9 cellular contexts compared by ENCODE assay signal in the genomic region with DNA sequence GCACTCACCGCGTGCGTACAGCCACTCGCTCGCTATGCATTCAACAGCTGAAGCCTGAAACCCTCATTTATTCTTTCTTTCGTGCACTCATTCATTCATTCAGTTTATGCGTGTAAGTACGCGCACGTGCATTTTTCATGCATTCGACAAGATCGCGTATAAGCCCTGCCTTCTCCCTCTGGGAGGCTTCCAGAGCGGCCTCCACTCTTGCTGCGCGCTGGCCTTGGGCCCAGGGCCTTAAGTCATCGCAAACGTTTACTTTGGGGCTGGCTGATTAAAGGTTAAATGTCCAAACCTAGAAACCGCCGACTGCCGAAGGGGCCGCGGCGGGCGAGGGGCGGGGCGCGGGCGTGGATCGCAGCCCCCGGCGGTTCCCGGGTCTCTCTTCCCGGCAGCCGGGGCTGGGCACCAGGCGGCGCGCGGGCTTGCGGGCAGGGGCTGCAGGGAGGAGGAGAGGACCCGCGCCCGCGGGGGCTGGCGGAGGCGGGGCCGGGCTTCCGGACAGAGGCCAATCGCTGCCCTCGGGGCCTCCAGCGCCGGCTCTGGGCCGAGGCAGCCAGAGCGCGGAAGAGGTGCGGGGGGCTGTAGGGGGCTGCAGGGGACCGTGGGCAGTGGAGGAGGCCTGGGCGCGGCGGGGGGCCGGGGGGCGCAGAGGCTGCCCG. TPM values are rescaled to one million over a fixed set of nuclear protein-coding genes. Genes with fewer than 3 reads are reported as not detected.
DNase-seq lines count a peak whose midpoint lies in the region; ATAC-seq and TF ChIP-seq lines count a peak whose summit lies in the region.
"Had no signal": no experiment of that assay in that cellular context is flagged by ENCODE, and none has a peak within 500 bp of the region (broad histone marks: within the 10 kb centered on the region; RNA-seq: fewer than 3 reads in every experiment).

A gene (plus strand): TSS at position 527 of the 662 bp plus-strand sequence. CDS start 1,259 bp downstream, outside the sequence.

- H3K27me3 ChIP-seq in ascending aorta, result peaks cover 9% of the 10 kb centered on the region
- no peaks in the 10 kb centered on the region for H3K27me3 ChIP-seq in iPS-18a (ENCODE audit: control insufficient read depth, insufficient read depth, low read length)
- no peaks in the 10 kb centered on the region for H3K27me3 ChIP-seq in smooth muscle cell (ENCODE audit: low read depth)

- intact Hi-C loops in ascending aorta (cut with DNase I), result no loop called here

- H3K36me3 ChIP-seq in ascending aorta, result no peaks in the 10 kb centered on the region
- H3K36me3 ChIP-seq in iPS-18a (ENCODE audit: control insufficient read depth, low read depth, low read length), result peaks cover 5% of the 10 kb centered on the region
- H3K36me3 ChIP-seq in smooth muscle cell (ENCODE audit: low read depth), result no peaks in the 10 kb centered on the region

- H3K9me3 ChIP-seq in ascending aorta (no peaks in the 10 kb centered on the region), iPS-18a (ENCODE audit: control insufficient read depth, low read depth, low read length) (no peaks in the 10 kb centered on the region), smooth muscle cell (replicated peaks; ENCODE audit: low read depth) (no peaks in the 10 kb centered on the region)

- H3F3A ChIP-seq in smooth muscle cell (ENCODE audit: low read depth), result peaks cover 11% of the 10 kb centered on the region

- CTCF ChIA-PET in HEK293T (lab: Yijun Ruan, JAX), result no interaction called here

- H3K27ac ChIP-seq in ascending aorta (no peak within 1 kb of the TSS), iPS-18a (ENCODE audit: low read length) (no peak within 1 kb of the TSS), smooth muscle cell (ENCODE audit: low read depth) (no peak within 1 kb of the TSS)

- POLR2A ChIA-PET in HEK293T (lab: Yijun Ruan, JAX), result no interaction called here

- 17% methylated on average over 35 of the region's 63 CpGs for WGBS in smooth muscle cell (ENCODE audit: low lambda C conversion rate)

- H3K4me3 ChIP-seq in ascending aorta, result peak within 1 kb of the TSS; percentile 48 to 67
- H3K4me3 ChIP-seq in iPS-18a (ENCODE audit: low read length), result peak within 1 kb of the TSS; percentile 47
- H3K4me3 ChIP-seq in smooth muscle cell, result peak within 1 kb of the TSS; percentile 67

- DNase-seq in HEK293T (ENCODE audit: extremely low spot score) (peak; percentile 47), ascending aorta (ENCODE audit: low spot score in 2 of 2) (no peak), smooth muscle cell (lab: John Stamatoyannopoulos, UW; ENCODE audit: unreplicated experiment) (no peak), NCI-H187 (lab: John Stamatoyannopoulos, UW) (no peak), NCI-H1694 (lab: John Stamatoyannopoulos, UW) (no peak)

- H3K4me2 ChIP-seq in smooth muscle cell, result peak within 1 kb of the TSS; percentile 92

- H4K20me1 ChIP-seq in smooth muscle cell (ENCODE audit: low read depth), result peaks cover 7% of the 10 kb centered on the region

- H3K9ac ChIP-seq in iPS-18a (ENCODE audit: low read length) (peak within 1 kb of the TSS; percentile 48), smooth muscle cell (ENCODE audit: low read depth) (peak within 1 kb of the TSS; percentile 39)

- H3K79me2 ChIP-seq in smooth muscle cell (ENCODE audit: low read depth), result peaks cover 17% of the 10 kb centered on the region

- ATAC-seq in GM21529 (IDR thresholded peaks at IDR 0.05; ENCODE audit: unreplicated experiment) (no peak), GM21576 (IDR thresholded peaks at IDR 0.05; ENCODE audit: unreplicated experiment) (no peak)

- no peak for TF ChIP-seq CTCF in ascending aorta (IDR thresholded peaks at IDR 0.05)
- TF ChIP-seq CTCF in smooth muscle cell (IDR thresholded peaks at IDR 0.05; ENCODE audit: borderline replicate concordance, insufficient read depth, poor library complexity, severe bottlenecking), result no peak

- H3K4me1 ChIP-seq in ascending aorta (peaks cover 0 to 6% of the 10 kb centered on the region in 2 donors), iPS-18a (ENCODE audit: control insufficient read depth, low read depth, low read length) (peaks cover 12% of the 10 kb centered on the region), smooth muscle cell (ENCODE audit: low read depth) (peaks cover 5% of the 10 kb centered on the region)

- peak within 1 kb of the TSS; percentile 77 for H2AFZ ChIP-seq in smooth muscle cell (ENCODE audit: low read depth)

TF ChIP-seq in HEK293T, 16 proteins besides CTCF, POLR2A, EP300 and RAD21:
- TF ChIP-seq ZNF384 (IDR thresholded peaks at IDR 0.05) (no peak), L3MBTL2 (conservative IDR thresholded peaks at IDR 0.05) (peak; percentile 54)

RNA-seq across cellular contexts. Expression of the gene that starts here (rescaled TPM):
- 0.64 TPM for total RNA-seq in ascending aorta
- total RNA-seq in smooth muscle cell, result 23.1 and 25.3 TPM in 2 replicates
- polyA plus RNA-seq in smooth muscle cell, result 35.0 and 44.1 TPM in 2 replicates
- total RNA-seq: HT1080 had no signal

Comparison
In these comparisons a context has a peak if more than half of its experiments do, and no peak if none do; other contexts are left out.
1. RNA of the gene that starts here (total RNA-seq): 23.1 to 25.3 TPM in smooth muscle cell; 0.64 TPM in ascending aorta (single experiment); every median in the first group is over 10 times any median in the second.
2. Peak in every context shown above with its lines, with median percentiles within 50 percentile points of each other: H3K4me3 ChIP-seq.